ENCODE assay signal across 17 cellular contexts in the genomic region with DNA sequence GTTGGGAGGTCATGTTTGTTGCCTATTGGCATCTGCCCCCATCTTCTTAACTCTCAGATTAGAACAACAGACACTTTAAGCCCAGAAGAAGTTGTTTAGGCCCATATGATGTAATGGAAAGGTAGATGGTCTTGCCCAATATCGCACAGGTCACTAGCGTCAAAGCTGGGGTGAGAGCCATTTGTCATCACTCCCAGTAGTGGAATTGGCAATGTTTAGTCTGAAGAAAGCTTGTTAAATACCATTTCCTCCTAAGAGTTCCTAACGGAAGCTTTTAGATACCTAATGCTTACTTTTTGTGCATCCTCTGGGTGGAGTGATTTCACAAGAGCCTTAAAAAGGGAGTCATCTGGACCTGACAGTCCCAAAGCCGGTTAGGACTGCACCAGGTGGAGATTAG.
A peak's percentile ranks its signal among the peaks of the same experiment; 100 is the strongest.
DNase-seq lines count a peak whose midpoint lies in the region; ATAC-seq and TF ChIP-seq lines count a peak whose summit lies in the region.
"Had no signal": no experiment of that assay in that cellular context is flagged by ENCODE, and none has a peak within 500 bp of the region (broad histone marks: within the 10 kb centered on the region; RNA-seq: fewer than 3 reads in every experiment).

No MANE protein-coding gene starts in this region.

- H2AFZ ChIP-seq in mesenchymal stem cell (ENCODE audit: low read depth, low read length) = no peak overlapping the region
- H2AFZ ChIP-seq: GM23338 had no signal

- H3K9ac ChIP-seq in mesenchymal stem cell (ENCODE audit: low read length) = no peak overlapping the region
- H3K9ac ChIP-seq: BLaER1 had no signal

- no peak overlapping the region for H3K14ac ChIP-seq in mesenchymal stem cell (ENCODE audit: low read length in 2 of 2)

- H3K4me3 Mint-ChIP-seq in brain = peak overlapping the region in 2 of 5 experiments; percentile 17 to 26
- no peak overlapping the region for H3K4me3 Mint-ChIP-seq in nephron progenitor cell
- H3K4me3 Mint-ChIP-seq: CD14-positive monocyte; CD4-positive, alpha-beta memory T cell; GM23338 had no signal

- H3K79me1 ChIP-seq in mesenchymal stem cell (replicated peaks; ENCODE audit: low read length, poor library complexity, severe bottlenecking) = no peaks in the 10 kb centered on the region

- peaks cover 0 to 4% (median 2%) of the 10 kb centered on the region in 5 experiments for H3K9me3 Mint-ChIP-seq in brain
- no peaks in the 10 kb centered on the region for H3K9me3 Mint-ChIP-seq in nephron progenitor cell
- H3K9me3 Mint-ChIP-seq: CD4-positive, alpha-beta memory T cell; GM23338 had no signal

- H4K91ac ChIP-seq in mesenchymal stem cell (ENCODE audit: low read length) = no peak overlapping the region

- no peak overlapping the region for H2BK5ac ChIP-seq in mesenchymal stem cell (ENCODE audit: low read depth, low read length, poor library complexity, severe bottlenecking)

- H3K27me3 ChIP-seq in mesenchymal stem cell (ENCODE audit: control insufficient read depth in 1 of 2, insufficient read depth in 1 of 2, low read length in 2 of 2) = no peaks in the 10 kb centered on the region
- H3K27me3 ChIP-seq in vagina = no peaks in the 10 kb centered on the region
- H3K27me3 ChIP-seq: BLaER1 had no signal

- no peaks in the 10 kb centered on the region for H3K36me3 ChIP-seq in mesenchymal stem cell (ENCODE audit: control insufficient read depth in 1 of 2, insufficient read depth in 2 of 2, low read depth in 1 of 2, low read length in 2 of 2)
- no peaks in the 10 kb centered on the region for H3K36me3 ChIP-seq in vagina
- H3K36me3 ChIP-seq: BLaER1 had no signal

- no peak for TF ChIP-seq POLR2A in vagina (IDR thresholded peaks at IDR 0.05)

- 46% methylated on average over 4 of the region's 4 CpGs for WGBS in mesenchymal stem cell

- peak overlapping the region; percentile 54 to 81 (median 67) for H3K27ac Mint-ChIP-seq in brain
- peak overlapping the region; percentile 82 for H3K27ac Mint-ChIP-seq in nephron progenitor cell
- H3K27ac Mint-ChIP-seq: CD4-positive, alpha-beta memory T cell; GM23338 had no signal

- no peak overlapping the region for H4K8ac ChIP-seq in mesenchymal stem cell (ENCODE audit: low read length)

- no peak overlapping the region for H2BK120ac ChIP-seq in mesenchymal stem cell (ENCODE audit: low read depth, low read length)

- H3K23ac ChIP-seq in mesenchymal stem cell (ENCODE audit: low read length in 2 of 2) = no peak overlapping the region

- TF ChIP-seq CTCF in brain (conservative IDR thresholded peaks at IDR 0.05) (no peak), nephron progenitor cell (IDR thresholded peaks at IDR 0.05) (no peak), vagina (IDR thresholded peaks at IDR 0.05) (no peak)

- H3K27me3 Mint-ChIP-seq in brain (peaks cover 4% of the 10 kb centered on the region), nephron progenitor cell (ENCODE audit: low read depth, poor library complexity) (no peaks in the 10 kb centered on the region)

- no peak overlapping the region for H2AK5ac ChIP-seq in mesenchymal stem cell (ENCODE audit: low read length, severe bottlenecking)

- no peak overlapping the region for H2BK15ac ChIP-seq in mesenchymal stem cell (ENCODE audit: low read depth, poor library complexity, severe bottlenecking)

- no peak for ATAC-seq in HG03520 (IDR thresholded peaks at IDR 0.05; ENCODE audit: unreplicated experiment)
- ATAC-seq: GM23338, HepG2 had no signal

- H3K27ac ChIP-seq in mesenchymal stem cell (ENCODE audit: low read length, poor library complexity, severe bottlenecking) = no peak overlapping the region
- H3K27ac ChIP-seq in vagina = no peak overlapping the region
- H3K27ac ChIP-seq: BLaER1 had no signal

- DNase-seq in NCI-H82 (lab: John Stamatoyannopoulos, UW) (peak; percentile 86), mesenchymal stem cell (peak; percentile 37), nephron progenitor cell (no peak), cortex of kidney (lab: John Stamatoyannopoulos, UW) (no peak), iPS-NIHi7 (ENCODE audit: extremely low spot score) (no peak), vagina (ENCODE audit: extremely low spot score in 2 of 2) (no peak)
- DNase-seq: 8988T; CD4-positive, alpha-beta memory T cell; DMS79 treated with DMSO at 0.1 percent for 48 hours; GF-D8; HCEC 1CT had no signal

- H3K4me3 ChIP-seq in mesenchymal stem cell (ENCODE audit: insufficient read depth in 1 of 2, low read depth in 1 of 2, low read length in 2 of 2) (no peak overlapping the region), vagina (no peak overlapping the region)
- H3K4me3 ChIP-seq: BLaER1, GM23338 had no signal

- no peak overlapping the region for H3K18ac ChIP-seq in mesenchymal stem cell (ENCODE audit: low read depth in 1 of 2, low read length in 2 of 2)

- H3K36me3 Mint-ChIP-seq in brain = no peaks in the 10 kb centered on the region
- H3K36me3 Mint-ChIP-seq in nephron progenitor cell (ENCODE audit: low read depth) = no peaks in the 10 kb centered on the region
- H3K36me3 Mint-ChIP-seq: CD14-positive monocyte; CD4-positive, alpha-beta memory T cell had no signal

- H3K4me1 Mint-ChIP-seq in brain = peaks cover 67% of the 10 kb centered on the region
- peaks cover 89% of the 10 kb centered on the region for H3K4me1 Mint-ChIP-seq in nephron progenitor cell
- H3K4me1 Mint-ChIP-seq: CD14-positive monocyte; CD4-positive, alpha-beta memory T cell; GM23338 had no signal

- no peak overlapping the region for H2BK12ac ChIP-seq in mesenchymal stem cell (ENCODE audit: low read length in 2 of 2)

- no peak overlapping the region for H3K4me2 ChIP-seq in mesenchymal stem cell (ENCODE audit: low read length, poor library complexity, severe bottlenecking)
- H3K4me2 ChIP-seq: BLaER1, GM23338 had no signal

- intact Hi-C loops in vagina (cut with DNase I) = no loop called here

- peaks cover 4% of the 10 kb centered on the region for H3K4me1 ChIP-seq in mesenchymal stem cell (ENCODE audit: control insufficient read depth, insufficient read depth, low read depth, low read length)
- H3K4me1 ChIP-seq in vagina = no peaks in the 10 kb centered on the region

- H3K9me3 ChIP-seq in mesenchymal stem cell (ENCODE audit: control insufficient read depth, low read length) = no peaks in the 10 kb centered on the region
- H3K9me3 ChIP-seq in vagina = no peaks in the 10 kb centered on the region

- no peak overlapping the region for H3K4ac ChIP-seq in mesenchymal stem cell (ENCODE audit: low read depth in 1 of 2, low read length in 2 of 2)

Comparison
In these comparisons a context has a peak if more than half of its experiments do, and no peak if none do; other contexts are left out.
1. DNase-seq: peak in NCI-H82 (single experiment) and mesenchymal stem cell (single experiment); none in nephron progenitor cell (single experiment), cortex of kidney (single experiment), iPS-NIHi7 (single experiment) and vagina (0 of 2).